Comparison of ENCODE assay signal across 8 cellular contexts in the genomic region with DNA sequence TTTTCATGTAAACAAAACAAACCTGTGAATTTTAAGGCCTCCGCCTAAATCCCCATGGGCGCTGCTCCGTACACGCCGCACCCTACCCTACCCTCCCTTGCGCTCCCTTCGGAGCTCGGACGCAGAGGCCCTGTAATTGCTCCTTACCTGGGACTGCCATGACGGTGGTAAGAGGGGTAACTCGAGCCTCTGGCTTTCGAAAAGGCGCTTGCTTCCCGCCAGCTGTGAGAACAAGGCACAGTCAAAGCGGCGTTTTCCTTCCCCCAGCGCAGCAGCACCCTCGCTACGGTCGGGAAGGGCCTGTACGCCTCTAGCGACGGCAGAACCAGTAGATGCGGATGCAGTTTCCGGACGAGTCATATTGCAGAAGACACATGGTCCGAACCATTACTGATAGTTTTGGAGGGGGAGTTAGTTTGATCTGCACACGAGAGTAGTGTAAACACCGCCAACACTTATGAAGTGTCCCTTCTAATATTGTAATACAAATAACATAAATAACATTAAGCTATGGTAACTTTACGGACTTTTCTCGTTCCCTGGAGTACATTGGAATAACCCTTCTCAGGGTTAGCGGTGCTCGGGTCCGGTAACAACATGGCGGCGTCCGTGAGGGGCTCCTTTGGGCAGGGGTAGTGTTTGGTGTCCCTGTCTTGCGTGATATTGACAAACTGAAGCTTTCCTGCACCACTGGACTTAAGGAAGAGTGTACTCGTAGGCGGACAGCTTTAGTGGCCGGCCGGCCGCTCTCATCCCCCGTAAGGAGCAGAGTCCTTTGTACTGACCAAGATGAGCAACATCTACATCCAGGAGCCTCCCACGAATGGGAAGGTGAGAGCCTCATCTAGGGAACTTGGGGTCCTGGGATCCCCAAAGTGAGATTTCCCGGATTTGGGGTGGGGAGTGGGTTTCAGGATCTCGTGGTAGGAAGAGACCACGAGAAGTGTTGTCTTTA. TPM values are rescaled to one million over a fixed set of nuclear protein-coding genes. Genes with fewer than 3 reads are reported as not detected.
A peak's percentile ranks its signal among the peaks of the same experiment; 100 is the strongest.
DNase-seq lines count a peak whose midpoint lies in the region; ATAC-seq lines count a peak whose summit lies in the region.

CWC27 (plus strand) TSS at position 573 of the 955 bp plus-strand sequence; CDS start at position 790, 217 bp downstream.
SREK1IP1 (minus strand) TSS at position 334 of the 955 bp plus-strand sequence; CDS start at position 160, 174 bp downstream.

- no peak within 1 kb of the TSS for H2BK15ac ChIP-seq in mesendoderm (replicated peaks; ENCODE audit: low read depth)

- H3K4me1 ChIP-seq in endocrine pancreas (ENCODE audit: control insufficient read depth, insufficient read depth, low read length) (peaks cover 55% of the 10 kb centered on the region), mesendoderm (ENCODE audit: control insufficient read depth, low read depth, low read length) (peaks cover 19% of the 10 kb centered on the region)

- ATAC-seq in GM19468 (IDR thresholded peaks at IDR 0.05; ENCODE audit: extremely low read depth, unreplicated experiment), result peak; percentile 97

- H3K4me3 ChIP-seq in endocrine pancreas (ENCODE audit: control insufficient read depth, insufficient read depth, low read length) (peak within 1 kb of the TSS; percentile 99), mesendoderm (ENCODE audit: low read length) (peak within 1 kb of the TSS; percentile 99)

- peak within 1 kb of the TSS; percentile 98 for H2AK5ac ChIP-seq in mesendoderm (ENCODE audit: low read length)

- H3K36me3 ChIP-seq in endocrine pancreas (ENCODE audit: control insufficient read depth, insufficient read depth, low read length), result no peaks in the 10 kb centered on the region
- H3K36me3 ChIP-seq in mesendoderm (ENCODE audit: control insufficient read depth, insufficient read depth, low read length), result no peaks in the 10 kb centered on the region

- H3K9me3 ChIP-seq in endocrine pancreas (ENCODE audit: control insufficient read depth, low read length), result no peaks in the 10 kb centered on the region

- H2BK5ac ChIP-seq in mesendoderm (ENCODE audit: low read length), result peak within 1 kb of the TSS; percentile 96

- no CpG with 5 or more reads among the region's 48 CpGs for WGBS in mesendoderm (ENCODE audit: extremely low coverage, insufficient coverage, low lambda C conversion rate)

- peaks cover 66% of the 10 kb centered on the region for H3K79me2 ChIP-seq in mesendoderm (ENCODE audit: control insufficient read depth, insufficient read depth, low read length)

- peak within 1 kb of the TSS; percentile 65 for H4K8ac ChIP-seq in mesendoderm (ENCODE audit: low read depth, low read length)

- no peaks in the 10 kb centered on the region for H3K27me3 ChIP-seq in endocrine pancreas (ENCODE audit: control insufficient read depth, insufficient read depth, low read length)
- no peaks in the 10 kb centered on the region for H3K27me3 ChIP-seq in mesendoderm (ENCODE audit: insufficient read depth, low read length, poor library complexity)

- peak within 1 kb of the TSS; percentile 75 for H3K9ac ChIP-seq in endocrine pancreas (ENCODE audit: control insufficient read depth, insufficient read depth, low read length)
- H3K9ac ChIP-seq in mesendoderm (ENCODE audit: low read length), result peak within 1 kb of the TSS; percentile 99

- H3K56ac ChIP-seq in mesendoderm (ENCODE audit: low read length), result peak within 1 kb of the TSS; percentile 99

- H3K4ac ChIP-seq in mesendoderm (ENCODE audit: low read depth, low read length), result peak within 1 kb of the TSS; percentile 95

- peak within 1 kb of the TSS; percentile 86 for H3K4me2 ChIP-seq in mesendoderm (ENCODE audit: low read length)

- peak within 1 kb of the TSS; percentile 95 for H3K27ac ChIP-seq in mesendoderm (ENCODE audit: low read depth, low read length)

- H3K18ac ChIP-seq in mesendoderm (ENCODE audit: low read length), result peak within 1 kb of the TSS; percentile 92

- peak; percentile 37 for DNase-seq in COLO829 (ENCODE audit: low spot score)
- peak; percentile 93 for DNase-seq in HS-5 (ENCODE audit: low read depth)
- peak; percentile 83 for DNase-seq in NOMO-1 treated with DMSO at 0.1 percent for 48 hours (lab: John Stamatoyannopoulos, UW; ENCODE audit: unreplicated experiment)
- peak; percentile 54 to 68 (median 67) for DNase-seq in activated CD8-positive, alpha-beta memory T cell treated with anti-CD3 and anti-CD28 coated beads for 48 hours (ENCODE audit: low read depth in 2 of 3, low spot score in 2 of 3)
- peak; percentile 96 for DNase-seq in mesendoderm
- peak; percentile 56 for DNase-seq in stimulated activated CD8-positive, alpha-beta memory T cell treated with anti-CD3 and anti-CD28 coated beads, Interleukin-15, amount 100 ng/mL, for 1 hour (ENCODE audit: low read depth)

- peak within 1 kb of the TSS; percentile 92 for H4K5ac ChIP-seq in mesendoderm (ENCODE audit: low read length)

- peaks cover 23% of the 10 kb centered on the region for H3K79me1 ChIP-seq in mesendoderm (ENCODE audit: low read length)

- H3K23ac ChIP-seq in mesendoderm (ENCODE audit: low read length), result peak within 1 kb of the TSS; percentile 97

- peak within 1 kb of the TSS; percentile 61 for H2BK120ac ChIP-seq in mesendoderm (ENCODE audit: low read depth, low read length)

RNA-seq across cellular contexts. Expression of gene CWC27, which starts in this region (rescaled TPM):
- 89.6 TPM for polyA plus RNA-seq in mesendoderm (2013, experiment 1 of 2)
- polyA plus RNA-seq in mesendoderm (2013, experiment 2 of 2), result 90.5 TPM

RNA-seq across cellular contexts. Expression of gene SREK1IP1, which starts in this region (rescaled TPM):
- polyA plus RNA-seq in mesendoderm (2013, experiment 1 of 2), result 51.4 TPM
- polyA plus RNA-seq in mesendoderm (2013, experiment 2 of 2), result 51.4 TPM

Comparison
In these comparisons a context has a peak if more than half of its experiments do, and no peak if none do; other contexts are left out.
1. Peak in every context shown above with its lines: DNase-seq, ATAC-seq, H3K4me3 ChIP-seq and H3K27ac ChIP-seq.
2. DNase-seq: peak in every context shown above with its lines; median percentile 96 in mesendoderm; 93 in HS-5; 83 in NOMO-1 treated with DMSO at 0.1 percent for 48 hours; 67 in activated CD8-positive, alpha-beta memory T cell treated with anti-CD3 and anti-CD28 coated beads for 48 hours; 56 in stimulated activated CD8-positive, alpha-beta memory T cell treated with anti-CD3 and anti-CD28 coated beads, Interleukin-15, amount 100 ng/mL, for 1 hour; 37 in COLO829.